In the genomic region with DNA sequence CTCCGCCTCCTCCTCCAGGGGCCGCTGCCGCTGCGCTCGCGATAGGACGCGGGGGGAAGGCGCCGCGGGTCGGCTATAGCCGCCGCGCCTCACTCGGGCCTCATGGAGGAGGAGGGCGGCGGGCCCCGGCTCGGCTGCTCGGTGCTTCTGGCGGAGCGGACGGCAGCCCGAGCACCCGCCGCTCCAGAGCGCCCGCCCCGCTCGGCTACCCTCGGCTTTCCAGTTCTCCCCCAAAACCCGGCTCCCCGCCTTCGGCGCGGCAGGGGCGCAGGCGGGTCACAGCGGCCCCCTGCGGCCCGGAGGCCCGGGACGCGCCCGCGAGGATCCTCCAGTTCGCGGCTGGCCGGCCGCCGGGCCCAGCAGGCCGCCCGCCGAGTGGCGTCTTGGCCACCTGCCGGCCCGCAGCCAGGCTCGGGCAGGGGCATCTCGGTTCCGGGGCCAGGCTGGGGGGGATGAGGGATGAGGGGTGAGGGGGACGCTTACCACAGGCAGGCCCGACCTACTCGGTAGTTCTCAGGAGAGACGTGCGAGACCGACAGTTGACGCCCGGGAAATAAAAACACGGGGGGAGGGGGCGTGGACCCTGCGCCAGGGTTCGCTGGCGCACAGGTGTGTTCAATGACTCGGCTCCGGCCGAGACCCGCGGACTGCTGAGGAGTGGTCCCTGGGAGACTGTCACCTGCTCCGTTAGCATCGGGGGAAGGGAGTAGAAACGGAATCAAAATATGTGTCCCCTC, we compare ENCODE assay signal across 1 cellular context.
TF ChIP-seq lines count a peak whose summit lies in the region.

A gene with protein sequence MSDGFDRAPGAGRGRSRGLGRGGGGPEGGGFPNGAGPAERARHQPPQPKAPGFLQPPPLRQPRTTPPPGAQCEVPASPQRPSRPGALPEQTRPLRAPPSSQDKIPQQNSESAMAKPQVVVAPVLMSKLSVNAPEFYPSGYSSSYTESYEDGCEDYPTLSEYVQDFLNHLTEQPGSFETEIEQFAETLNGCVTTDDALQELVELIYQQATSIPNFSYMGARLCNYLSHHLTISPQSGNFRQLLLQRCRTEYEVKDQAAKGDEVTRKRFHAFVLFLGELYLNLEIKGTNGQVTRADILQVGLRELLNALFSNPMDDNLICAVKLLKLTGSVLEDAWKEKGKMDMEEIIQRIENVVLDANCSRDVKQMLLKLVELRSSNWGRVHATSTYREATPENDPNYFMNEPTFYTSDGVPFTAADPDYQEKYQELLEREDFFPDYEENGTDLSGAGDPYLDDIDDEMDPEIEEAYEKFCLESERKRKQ (minus strand): TSS at position 221 of the 737 bp plus-strand sequence. CDS start 231 bp downstream, outside the sequence.

TF ChIP-seq in K562, 482 proteins besides CTCF, POLR2A, EP300 and RAD21 (continued from another document and continues in another):
- peak; percentile 76; the same call in 1 of the 2 replicates for TF ChIP-seq ZNF197 (CRISPR knock-in tag; IDR thresholded peaks at IDR 0.05; ENCODE audit: low read depth)
- TF ChIP-seq ZNF431 (CRISPR knock-in tag; IDR thresholded peaks at IDR 0.05): peak; percentile 31
- TF ChIP-seq, protein P1, sequence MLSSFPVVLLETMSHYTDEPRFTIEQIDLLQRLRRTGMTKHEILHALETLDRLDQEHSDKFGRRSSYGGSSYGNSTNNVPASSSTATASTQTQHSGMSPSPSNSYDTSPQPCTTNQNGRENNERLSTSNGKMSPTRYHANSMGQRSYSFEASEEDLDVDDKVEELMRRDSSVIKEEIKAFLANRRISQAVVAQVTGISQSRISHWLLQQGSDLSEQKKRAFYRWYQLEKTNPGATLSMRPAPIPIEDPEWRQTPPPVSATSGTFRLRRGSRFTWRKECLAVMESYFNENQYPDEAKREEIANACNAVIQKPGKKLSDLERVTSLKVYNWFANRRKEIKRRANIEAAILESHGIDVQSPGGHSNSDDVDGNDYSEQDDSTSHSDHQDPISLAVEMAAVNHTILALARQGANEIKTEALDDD (IDR thresholded peaks at IDR 0.05): no peak
- peak; percentile 97 for TF ChIP-seq RBFOX2 (IDR thresholded peaks at IDR 0.05; ENCODE audit: low read depth, low read length)
- no peak for TF ChIP-seq MYBL2 (IDR thresholded peaks at IDR 0.05; ENCODE audit: low read depth)
- no peak for TF ChIP-seq MYBL2 (CRISPR knock-in tag; IDR thresholded peaks at IDR 0.05; ENCODE audit: borderline replicate concordance)
- TF ChIP-seq GTF2E2 (tag; IDR thresholded peaks at IDR 0.05): peak; percentile 97
- TF ChIP-seq, protein P2, sequence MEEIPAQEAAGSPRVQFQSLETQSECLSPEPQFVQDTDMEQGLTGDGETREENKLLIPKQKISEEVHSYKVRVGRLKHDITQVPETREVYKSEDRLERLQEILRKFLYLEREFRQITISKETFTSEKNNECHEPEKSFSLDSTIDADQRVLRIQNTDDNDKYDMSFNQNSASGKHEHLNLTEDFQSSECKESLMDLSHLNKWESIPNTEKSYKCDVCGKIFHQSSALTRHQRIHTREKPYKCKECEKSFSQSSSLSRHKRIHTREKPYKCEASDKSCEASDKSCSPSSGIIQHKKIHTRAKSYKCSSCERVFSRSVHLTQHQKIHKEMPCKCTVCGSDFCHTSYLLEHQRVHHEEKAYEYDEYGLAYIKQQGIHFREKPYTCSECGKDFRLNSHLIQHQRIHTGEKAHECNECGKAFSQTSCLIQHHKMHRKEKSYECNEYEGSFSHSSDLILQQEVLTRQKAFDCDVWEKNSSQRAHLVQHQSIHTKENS (CRISPR knock-in tag; IDR thresholded peaks at IDR 0.05): no peak
- peak; percentile 89 for TF ChIP-seq GATAD2B (IDR thresholded peaks at IDR 0.05; ENCODE audit: borderline replicate concordance)
- peak; percentile 34 for TF ChIP-seq TARDBP (IDR thresholded peaks at IDR 0.05)
- peak; percentile 70; the same call in 1 of the 2 replicates for TF ChIP-seq DMBX1 (CRISPR knock-in tag; IDR thresholded peaks at IDR 0.05; ENCODE audit: borderline replicate concordance)
- peak; percentile 84; the same call in 1 of the 2 replicates for TF ChIP-seq ATF7 (IDR thresholded peaks at IDR 0.05)
- TF ChIP-seq ZFP36 (IDR thresholded peaks at IDR 0.05; ENCODE audit: low read depth, low read length, partially characterized antibody): peak; percentile 14
- no peak for TF ChIP-seq ZNF444 (CRISPR knock-in tag; IDR thresholded peaks at IDR 0.05)
- TF ChIP-seq, protein P3, sequence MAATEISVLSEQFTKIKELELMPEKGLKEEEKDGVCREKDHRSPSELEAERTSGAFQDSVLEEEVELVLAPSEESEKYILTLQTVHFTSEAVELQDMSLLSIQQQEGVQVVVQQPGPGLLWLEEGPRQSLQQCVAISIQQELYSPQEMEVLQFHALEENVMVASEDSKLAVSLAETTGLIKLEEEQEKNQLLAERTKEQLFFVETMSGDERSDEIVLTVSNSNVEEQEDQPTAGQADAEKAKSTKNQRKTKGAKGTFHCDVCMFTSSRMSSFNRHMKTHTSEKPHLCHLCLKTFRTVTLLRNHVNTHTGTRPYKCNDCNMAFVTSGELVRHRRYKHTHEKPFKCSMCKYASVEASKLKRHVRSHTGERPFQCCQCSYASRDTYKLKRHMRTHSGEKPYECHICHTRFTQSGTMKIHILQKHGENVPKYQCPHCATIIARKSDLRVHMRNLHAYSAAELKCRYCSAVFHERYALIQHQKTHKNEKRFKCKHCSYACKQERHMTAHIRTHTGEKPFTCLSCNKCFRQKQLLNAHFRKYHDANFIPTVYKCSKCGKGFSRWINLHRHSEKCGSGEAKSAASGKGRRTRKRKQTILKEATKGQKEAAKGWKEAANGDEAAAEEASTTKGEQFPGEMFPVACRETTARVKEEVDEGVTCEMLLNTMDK (IDR thresholded peaks at IDR 0.05; ENCODE audit: borderline replicate concordance, insufficient read depth, low read depth, low read length, poor library complexity, severe bottlenecking): peak; percentile 92
- peak; percentile 60 for TF ChIP-seq CCNT2 (IDR thresholded peaks at IDR 0.05; ENCODE audit: borderline replicate concordance, extremely low read depth, insufficient read length, low read depth, low read length)
- TF ChIP-seq RBM25 (IDR thresholded peaks at IDR 0.05; ENCODE audit: low read depth, low read length, severe bottlenecking): peak; percentile 84
- no peak for TF ChIP-seq NCOR1 (IDR thresholded peaks at IDR 0.05)
- no peak for TF ChIP-seq U2AF2 (optimal IDR thresholded peaks at IDR 0.05; ENCODE audit: low read depth, low read length)
- TF ChIP-seq, protein P4, sequence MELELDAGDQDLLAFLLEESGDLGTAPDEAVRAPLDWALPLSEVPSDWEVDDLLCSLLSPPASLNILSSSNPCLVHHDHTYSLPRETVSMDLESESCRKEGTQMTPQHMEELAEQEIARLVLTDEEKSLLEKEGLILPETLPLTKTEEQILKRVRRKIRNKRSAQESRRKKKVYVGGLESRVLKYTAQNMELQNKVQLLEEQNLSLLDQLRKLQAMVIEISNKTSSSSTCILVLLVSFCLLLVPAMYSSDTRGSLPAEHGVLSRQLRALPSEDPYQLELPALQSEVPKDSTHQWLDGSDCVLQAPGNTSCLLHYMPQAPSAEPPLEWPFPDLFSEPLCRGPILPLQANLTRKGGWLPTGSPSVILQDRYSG (tag; conservative IDR thresholded peaks at IDR 0.05; ENCODE audit: low read depth): 0 out of 2 replicates have a peak, but pooled peaks have one; percentile 35
- peak; percentile 14; the same call in 1 of the 2 replicates for TF ChIP-seq FOSL1 (tag; conservative IDR thresholded peaks at IDR 0.05)
- TF ChIP-seq SUPT5H (IDR thresholded peaks at IDR 0.05): peak; percentile 79
- TF ChIP-seq BRF1 (IDR thresholded peaks at IDR 0.05; ENCODE audit: borderline replicate concordance, extremely low read depth, insufficient read length): no peak
- TF ChIP-seq THRAP3 (IDR thresholded peaks at IDR 0.05; ENCODE audit: borderline replicate concordance): no peak
- TF ChIP-seq, protein P5, sequence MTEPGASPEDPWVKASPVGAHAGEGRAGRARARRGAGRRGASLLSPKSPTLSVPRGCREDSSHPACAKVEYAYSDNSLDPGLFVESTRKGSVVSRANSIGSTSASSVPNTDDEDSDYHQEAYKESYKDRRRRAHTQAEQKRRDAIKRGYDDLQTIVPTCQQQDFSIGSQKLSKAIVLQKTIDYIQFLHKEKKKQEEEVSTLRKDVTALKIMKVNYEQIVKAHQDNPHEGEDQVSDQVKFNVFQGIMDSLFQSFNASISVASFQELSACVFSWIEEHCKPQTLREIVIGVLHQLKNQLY (CRISPR knock-in tag; conservative IDR thresholded peaks at IDR 0.05): 0 out of 4 replicates have a peak, but pooled peaks of 1 of the 2 experiments have one; percentile 40
- no peak for TF ChIP-seq RNF2 (IDR thresholded peaks at IDR 0.05)
- TF ChIP-seq NRF1 (conservative IDR thresholded peaks at IDR 0.05 in 1 of 2, IDR thresholded peaks at IDR 0.05 in 1 of 2): peak; percentile 59 to 63
- TF ChIP-seq KDM5B (IDR thresholded peaks at IDR 0.05; ENCODE audit: insufficient replicate concordance, low read depth, low read length): peak; percentile 90
- TF ChIP-seq HMGN3 (IDR thresholded peaks at IDR 0.05; ENCODE audit: borderline replicate concordance, extremely low read depth, insufficient read length, low read depth, low read length): peak; percentile 29
- peak; percentile 89 for TF ChIP-seq MYC (IDR thresholded peaks at IDR 0.05; ENCODE audit: low read depth, low read length)
- TF ChIP-seq MYC (CRISPR knock-in tag; IDR thresholded peaks at IDR 0.05; ENCODE audit: borderline replicate concordance, low read depth): no peak
- no peak for TF ChIP-seq TEAD2 (tag; IDR thresholded peaks at IDR 0.05)
- TF ChIP-seq TEAD4 (IDR thresholded peaks at IDR 0.05; ENCODE audit: low read length): no peak
- TF ChIP-seq TEAD4 (CRISPR knock-in tag; IDR thresholded peaks at IDR 0.05; ENCODE audit: borderline replicate concordance): 0 out of 2 replicates have a peak, but pooled peaks have one; percentile 10
- TF ChIP-seq KAT7 (CRISPR knock-in tag; IDR thresholded peaks at IDR 0.05; ENCODE audit: borderline replicate concordance): peak; percentile 69; the same call in 1 of the 2 replicates
- TF ChIP-seq, protein P6, sequence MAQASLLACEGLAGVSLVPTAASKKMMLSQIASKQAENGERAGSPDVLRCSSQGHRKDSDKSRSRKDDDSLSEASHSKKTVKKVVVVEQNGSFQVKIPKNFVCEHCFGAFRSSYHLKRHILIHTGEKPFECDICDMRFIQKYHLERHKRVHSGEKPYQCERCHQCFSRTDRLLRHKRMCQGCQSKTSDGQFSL (CRISPR knock-in tag; IDR thresholded peaks at IDR 0.05): no peak
- TF ChIP-seq, protein P6 (tag; IDR thresholded peaks at IDR 0.05): 0 out of 4 replicates have a peak, but pooled peaks of 1 of the 2 experiments have one; percentile 62
- TF ChIP-seq MTF1 (CRISPR knock-in tag; IDR thresholded peaks at IDR 0.05; ENCODE audit: borderline replicate concordance): no peak
- TF ChIP-seq, protein P7, sequence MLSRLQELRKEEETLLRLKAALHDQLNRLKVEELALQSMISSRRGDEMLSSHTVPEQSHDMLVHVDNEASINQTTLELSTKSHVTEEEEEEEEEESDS (CRISPR knock-in tag; IDR thresholded peaks at IDR 0.05): no peak
- peak; percentile 85; the same call in 1 of the 2 replicates for TF ChIP-seq EP400 (IDR thresholded peaks at IDR 0.05)
- TF ChIP-seq NR2C2 (CRISPR knock-in tag; IDR thresholded peaks at IDR 0.05): no peak
- peak; percentile 78 for TF ChIP-seq NR2C2 (tag; IDR thresholded peaks at IDR 0.05)
- TF ChIP-seq, protein P8, sequence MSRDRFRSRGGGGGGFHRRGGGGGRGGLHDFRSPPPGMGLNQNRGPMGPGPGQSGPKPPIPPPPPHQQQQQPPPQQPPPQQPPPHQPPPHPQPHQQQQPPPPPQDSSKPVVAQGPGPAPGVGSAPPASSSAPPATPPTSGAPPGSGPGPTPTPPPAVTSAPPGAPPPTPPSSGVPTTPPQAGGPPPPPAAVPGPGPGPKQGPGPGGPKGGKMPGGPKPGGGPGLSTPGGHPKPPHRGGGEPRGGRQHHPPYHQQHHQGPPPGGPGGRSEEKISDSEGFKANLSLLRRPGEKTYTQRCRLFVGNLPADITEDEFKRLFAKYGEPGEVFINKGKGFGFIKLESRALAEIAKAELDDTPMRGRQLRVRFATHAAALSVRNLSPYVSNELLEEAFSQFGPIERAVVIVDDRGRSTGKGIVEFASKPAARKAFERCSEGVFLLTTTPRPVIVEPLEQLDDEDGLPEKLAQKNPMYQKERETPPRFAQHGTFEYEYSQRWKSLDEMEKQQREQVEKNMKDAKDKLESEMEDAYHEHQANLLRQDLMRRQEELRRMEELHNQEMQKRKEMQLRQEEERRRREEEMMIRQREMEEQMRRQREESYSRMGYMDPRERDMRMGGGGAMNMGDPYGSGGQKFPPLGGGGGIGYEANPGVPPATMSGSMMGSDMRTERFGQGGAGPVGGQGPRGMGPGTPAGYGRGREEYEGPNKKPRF (IDR thresholded peaks at IDR 0.05; ENCODE audit: low read depth, low read length): no peak
- TF ChIP-seq U2AF1 (optimal IDR thresholded peaks at IDR 0.05; ENCODE audit: low read depth, low read length): peak; percentile 62
- TF ChIP-seq, protein P9, sequence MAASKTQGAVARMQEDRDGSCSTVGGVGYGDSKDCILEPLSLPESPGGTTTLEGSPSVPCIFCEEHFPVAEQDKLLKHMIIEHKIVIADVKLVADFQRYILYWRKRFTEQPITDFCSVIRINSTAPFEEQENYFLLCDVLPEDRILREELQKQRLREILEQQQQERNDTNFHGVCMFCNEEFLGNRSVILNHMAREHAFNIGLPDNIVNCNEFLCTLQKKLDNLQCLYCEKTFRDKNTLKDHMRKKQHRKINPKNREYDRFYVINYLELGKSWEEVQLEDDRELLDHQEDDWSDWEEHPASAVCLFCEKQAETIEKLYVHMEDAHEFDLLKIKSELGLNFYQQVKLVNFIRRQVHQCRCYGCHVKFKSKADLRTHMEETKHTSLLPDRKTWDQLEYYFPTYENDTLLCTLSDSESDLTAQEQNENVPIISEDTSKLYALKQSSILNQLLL (CRISPR knock-in tag; IDR thresholded peaks at IDR 0.05; ENCODE audit: borderline replicate concordance): no peak
- peak; percentile 16; the same call in 1 of the 2 replicates for TF ChIP-seq E2F3 (CRISPR knock-in tag; IDR thresholded peaks at IDR 0.05)
- peak; percentile 41; the same call in 1 of the 2 replicates for TF ChIP-seq SOX6 (IDR thresholded peaks at IDR 0.05)
- TF ChIP-seq MAZ (CRISPR knock-in tag; conservative IDR thresholded peaks at IDR 0.05 in 1 of 2, IDR thresholded peaks at IDR 0.05 in 1 of 2): peak; percentile 78 to 96
- TF ChIP-seq, protein P10, sequence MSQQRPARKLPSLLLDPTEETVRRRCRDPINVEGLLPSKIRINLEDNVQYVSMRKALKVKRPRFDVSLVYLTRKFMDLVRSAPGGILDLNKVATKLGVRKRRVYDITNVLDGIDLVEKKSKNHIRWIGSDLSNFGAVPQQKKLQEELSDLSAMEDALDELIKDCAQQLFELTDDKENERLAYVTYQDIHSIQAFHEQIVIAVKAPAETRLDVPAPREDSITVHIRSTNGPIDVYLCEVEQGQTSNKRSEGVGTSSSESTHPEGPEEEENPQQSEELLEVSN (IDR thresholded peaks at IDR 0.05; ENCODE audit: borderline replicate concordance in 1 of 2, extremely low read depth in 1 of 2, insufficient read depth in 1 of 2, insufficient read length in 1 of 2, low read depth in 1 of 2, low read length in 1 of 2, poor library complexity in 1 of 2, severe bottlenecking in 1 of 2): peak in 1 of 2 experiments; percentile 65
